In the genomic region with DNA sequence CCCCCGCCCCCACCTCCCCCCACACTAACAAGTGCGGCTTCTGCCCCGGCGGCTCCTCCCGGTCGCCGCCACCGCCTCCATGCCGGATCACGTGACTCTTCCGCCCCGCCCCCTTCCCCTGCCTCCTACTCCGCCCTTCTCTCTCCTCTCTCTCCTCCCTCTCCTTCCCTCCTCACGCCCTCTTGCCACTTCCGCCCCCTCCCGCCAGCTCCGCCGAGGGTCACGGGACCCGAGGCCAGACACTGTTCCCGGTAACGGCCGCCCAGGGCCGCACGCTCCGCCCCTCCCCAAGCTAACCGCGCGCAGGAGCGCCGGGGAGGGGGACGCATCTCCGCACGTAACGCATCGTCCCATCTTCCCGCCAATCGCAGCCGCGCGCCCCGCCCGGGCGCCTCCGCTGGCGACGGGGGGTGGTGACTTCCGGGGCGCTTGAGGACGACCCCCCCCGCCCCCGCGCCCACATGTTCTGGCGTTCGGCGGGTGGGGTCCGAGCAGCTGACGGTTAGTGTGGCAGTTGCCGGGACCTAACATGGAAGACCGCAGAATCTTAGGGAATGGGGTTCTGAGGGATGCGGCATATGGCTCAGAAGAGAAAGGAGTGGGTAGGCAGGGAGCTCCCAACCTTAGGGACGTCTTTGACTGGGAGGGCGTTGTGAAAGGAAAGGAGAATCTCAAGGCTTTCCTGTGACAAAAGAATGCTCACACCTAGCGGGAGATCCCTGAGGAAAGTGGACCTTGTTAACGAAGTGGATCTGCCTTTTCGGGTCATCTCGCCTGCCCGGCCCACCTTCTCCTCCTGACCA, we compare ENCODE assay signal across 1 cellular context.
TF ChIP-seq lines count a peak whose summit lies in the region.

USP32 (minus strand) TSS at position 92 of the 803 bp plus-strand sequence. CDS start 194 bp downstream, outside the sequence.

TF ChIP-seq in SK-N-SH, 30 proteins besides CTCF, POLR2A, EP300 and RAD21 (continued from another document):
- TF ChIP-seq USF1 (IDR thresholded peaks at IDR 0.05; ENCODE audit: borderline replicate concordance, low read depth) (peak; percentile 93), EZH2phosphoT487 (IDR thresholded peaks at IDR 0.05; ENCODE audit: borderline replicate concordance, low read depth) (no peak), USF2 (IDR thresholded peaks at IDR 0.05; ENCODE audit: borderline replicate concordance, low read depth, low read length) (peak; percentile 80), POLR2AphosphoS5 (IDR thresholded peaks at IDR 0.05; ENCODE audit: low read depth, low read length) (peak; percentile 91), NRF1 (IDR thresholded peaks at IDR 0.05; ENCODE audit: low read depth, low read length) (peak; percentile 75), NFIC (IDR thresholded peaks at IDR 0.05; ENCODE audit: borderline replicate concordance) (no peak; the same call in 1 of the 2 replicates), GABPA (IDR thresholded peaks at IDR 0.05; ENCODE audit: low read depth) (peak; percentile 83), TAF1 (IDR thresholded peaks at IDR 0.05; ENCODE audit: borderline replicate concordance, low read depth, low read length) (peak; percentile 89), SIN3A (IDR thresholded peaks at IDR 0.05; ENCODE audit: borderline replicate concordance, low read depth, low read length) (peak; percentile 85), FOSL2 (IDR thresholded peaks at IDR 0.05; ENCODE audit: borderline replicate concordance, low read depth) (no peak), YY1 (IDR thresholded peaks at IDR 0.05; ENCODE audit: low read depth) (peak; percentile 71; the same call in 1 of the 2 replicates), SMC3 (IDR thresholded peaks at IDR 0.05; ENCODE audit: low read depth, low read length) (no peak), RXRA (IDR thresholded peaks at IDR 0.05; ENCODE audit: borderline replicate concordance, low read depth) (peak; percentile 97), MEF2A (IDR thresholded peaks at IDR 0.05; ENCODE audit: borderline replicate concordance, low read depth) (peak; percentile 41; the same call in 1 of the 2 replicates), FOXJ3 (CRISPR knock-in tag; IDR thresholded peaks at IDR 0.05) (no peak), GATA2 (CRISPR knock-in tag; IDR thresholded peaks at IDR 0.05) (peak; percentile 27; the same call in 1 of the 2 replicates), ELF1 (IDR thresholded peaks at IDR 0.05) (peak; percentile 63), JUND (IDR thresholded peaks at IDR 0.05) (no peak; the same call in 1 of the 2 replicates)
- TF ChIP-seq, protein P1, sequence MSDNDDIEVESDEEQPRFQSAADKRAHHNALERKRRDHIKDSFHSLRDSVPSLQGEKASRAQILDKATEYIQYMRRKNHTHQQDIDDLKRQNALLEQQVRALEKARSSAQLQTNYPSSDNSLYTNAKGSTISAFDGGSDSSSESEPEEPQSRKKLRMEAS (IDR thresholded peaks at IDR 0.05; ENCODE audit: low read depth) = peak; percentile 98
- TF ChIP-seq, protein P2, sequence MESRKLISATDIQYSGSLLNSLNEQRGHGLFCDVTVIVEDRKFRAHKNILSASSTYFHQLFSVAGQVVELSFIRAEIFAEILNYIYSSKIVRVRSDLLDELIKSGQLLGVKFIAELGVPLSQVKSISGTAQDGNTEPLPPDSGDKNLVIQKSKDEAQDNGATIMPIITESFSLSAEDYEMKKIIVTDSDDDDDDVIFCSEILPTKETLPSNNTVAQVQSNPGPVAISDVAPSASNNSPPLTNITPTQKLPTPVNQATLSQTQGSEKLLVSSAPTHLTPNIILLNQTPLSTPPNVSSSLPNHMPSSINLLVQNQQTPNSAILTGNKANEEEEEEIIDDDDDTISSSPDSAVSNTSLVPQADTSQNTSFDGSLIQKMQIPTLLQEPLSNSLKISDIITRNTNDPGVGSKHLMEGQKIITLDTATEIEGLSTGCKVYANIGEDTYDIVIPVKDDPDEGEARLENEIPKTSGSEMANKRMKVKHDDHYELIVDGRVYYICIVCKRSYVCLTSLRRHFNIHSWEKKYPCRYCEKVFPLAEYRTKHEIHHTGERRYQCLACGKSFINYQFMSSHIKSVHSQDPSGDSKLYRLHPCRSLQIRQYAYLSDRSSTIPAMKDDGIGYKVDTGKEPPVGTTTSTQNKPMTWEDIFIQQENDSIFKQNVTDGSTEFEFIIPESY (IDR thresholded peaks at IDR 0.05; ENCODE audit: borderline replicate concordance, low read depth) = no peak
- TF ChIP-seq, protein P3, sequence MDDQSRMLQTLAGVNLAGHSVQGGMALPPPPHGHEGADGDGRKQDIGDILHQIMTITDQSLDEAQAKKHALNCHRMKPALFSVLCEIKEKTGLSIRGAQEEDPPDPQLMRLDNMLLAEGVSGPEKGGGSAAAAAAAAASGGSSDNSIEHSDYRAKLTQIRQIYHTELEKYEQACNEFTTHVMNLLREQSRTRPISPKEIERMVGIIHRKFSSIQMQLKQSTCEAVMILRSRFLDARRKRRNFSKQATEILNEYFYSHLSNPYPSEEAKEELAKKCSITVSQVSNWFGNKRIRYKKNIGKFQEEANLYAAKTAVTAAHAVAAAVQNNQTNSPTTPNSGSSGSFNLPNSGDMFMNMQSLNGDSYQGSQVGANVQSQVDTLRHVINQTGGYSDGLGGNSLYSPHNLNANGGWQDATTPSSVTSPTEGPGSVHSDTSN (IDR thresholded peaks at IDR 0.05) = peak; percentile 48
- TF ChIP-seq, protein P4, sequence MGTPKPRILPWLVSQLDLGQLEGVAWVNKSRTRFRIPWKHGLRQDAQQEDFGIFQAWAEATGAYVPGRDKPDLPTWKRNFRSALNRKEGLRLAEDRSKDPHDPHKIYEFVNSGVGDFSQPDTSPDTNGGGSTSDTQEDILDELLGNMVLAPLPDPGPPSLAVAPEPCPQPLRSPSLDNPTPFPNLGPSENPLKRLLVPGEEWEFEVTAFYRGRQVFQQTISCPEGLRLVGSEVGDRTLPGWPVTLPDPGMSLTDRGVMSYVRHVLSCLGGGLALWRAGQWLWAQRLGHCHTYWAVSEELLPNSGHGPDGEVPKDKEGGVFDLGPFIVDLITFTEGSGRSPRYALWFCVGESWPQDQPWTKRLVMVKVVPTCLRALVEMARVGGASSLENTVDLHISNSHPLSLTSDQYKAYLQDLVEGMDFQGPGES (IDR thresholded peaks at IDR 0.05; ENCODE audit: low read depth, low read length) = 0 out of 2 replicates have a peak, but pooled peaks have one; percentile 2
